Comparison of ENCODE assay signal across 8 cellular contexts in genomic region chr12:113980537-113981337, GRCh38. TPM values are rescaled to one million over a fixed set of nuclear protein-coding genes. Genes with fewer than 3 reads are reported as not detected.
DNase-seq lines count a peak whose midpoint lies in the region; ATAC-seq and TF ChIP-seq lines count a peak whose summit lies in the region.

No MANE protein-coding gene starts in this region.

- H3K36me3 ChIP-seq in RWPE2 (ENCODE audit: low read depth) (no peaks in the 10 kb centered on the region), suprapubic skin (no peaks in the 10 kb centered on the region)

- ATAC-seq in RWPE2 (ENCODE audit: low read depth), result peak; percentile 73
- peak; percentile 98 for ATAC-seq in left lobe of liver
- no peak for ATAC-seq in GM21528 (IDR thresholded peaks at IDR 0.05; ENCODE audit: low FRiP score, unreplicated experiment)

- H3K9me3 ChIP-seq in RWPE2 (ENCODE audit: severe bottlenecking) (no peaks in the 10 kb centered on the region), suprapubic skin (no peaks in the 10 kb centered on the region)

- H3K27ac ChIP-seq in RWPE2 (ENCODE audit: poor library complexity, severe bottlenecking) (no peak overlapping the region), suprapubic skin (no peak overlapping the region)

- WGBS in suprapubic skin, result 19% methylated on average over 12 of the region's 12 CpGs

- H3K4me3 ChIP-seq in GM12865 (ENCODE audit: low read depth, low read length), result no peak overlapping the region
- H3K4me3 ChIP-seq in RWPE2 (ENCODE audit: severe bottlenecking), result no peak overlapping the region
- no peak overlapping the region for H3K4me3 ChIP-seq in suprapubic skin

- TF ChIP-seq CTCF in GM12865 (IDR thresholded peaks at IDR 0.05; ENCODE audit: insufficient read depth, low read depth, low read length, missing control alignments) (peak; percentile 96), RWPE2 (IDR thresholded peaks at IDR 0.05; ENCODE audit: poor library complexity, severe bottlenecking) (peak; percentile 95), suprapubic skin (IDR thresholded peaks at IDR 0.05) (peak; percentile 60 to 73)

- H3K4me1 ChIP-seq in RWPE2 (ENCODE audit: insufficient read depth, poor library complexity, severe bottlenecking) (no peaks in the 10 kb centered on the region), suprapubic skin (no peaks in the 10 kb centered on the region)

- DNase-seq in ACHN (peak; percentile 76), GM12865 (ENCODE audit: low read depth) (peak; percentile 67), NAMALWA (ENCODE audit: low spot score) (peak; percentile 67), RWPE2 (ENCODE audit: low spot score) (no peak), cerebellum (ENCODE audit: low spot score) (peak; percentile 32), left lobe of liver (ENCODE audit: low spot score) (peak; percentile 52), suprapubic skin (ENCODE audit: low spot score in 2 of 2) (no peak)

- TF ChIP-seq POLR2A in suprapubic skin (IDR thresholded peaks at IDR 0.05), result no peak

- TF ChIP-seq EP300 in suprapubic skin (IDR thresholded peaks at IDR 0.05), result no peak

- in situ Hi-C loops in ACHN (cut with HindIII; ENCODE audit: low pct_ligation_motif_present, low pct_unique_long_range_greater_than_20kb, low sequenced_read_pairs), result no loop called here

- H3K27me3 ChIP-seq in RWPE2 (ENCODE audit: insufficient read depth, poor library complexity, severe bottlenecking) (peaks cover 4% of the 10 kb centered on the region), suprapubic skin (peaks cover 31% of the 10 kb centered on the region)

RNA-seq across cellular contexts. Expression of gene RBM19, which starts 14.6 kb away (rescaled TPM):
- total RNA-seq in cerebellum (23.7 TPM), left lobe of liver (13.5 TPM), suprapubic skin (10 to 100 TPM; 26.8 to 51.4 (median 28.2) TPM)

Comparison
In these comparisons a context has a peak if more than half of its experiments do, and no peak if none do; other contexts are left out.
1. DNase-seq: peak in ACHN (single experiment), GM12865 (single experiment), NAMALWA (single experiment), cerebellum (single experiment) and left lobe of liver (single experiment); none in RWPE2 (single experiment) and suprapubic skin (0 of 2).
2. Peak in every context shown above with its lines, with median percentiles within 50 percentile points of each other: CTCF ChIP-seq.